Comparison of ENCODE assay signal across 3 cellular contexts in genomic region chr12:27904-28303, GRCh38. TPM values are rescaled to one million over a fixed set of nuclear protein-coding genes. Genes with fewer than 3 reads are reported as not detected.
"Had no signal": no experiment of that assay in that cellular context is flagged by ENCODE, and none has a peak within 500 bp of the region (broad histone marks: within the 10 kb centered on the region; RNA-seq: fewer than 3 reads in every experiment).

No MANE protein-coding gene starts in this region.

RNA-seq across cellular contexts. Expression of gene IQSEC3, which starts 38.7 kb away (rescaled TPM):
- total RNA-seq: activated B cell treated with CpG ODN at 0.5 μM for 24 hours; activated CD4-positive, alpha-beta T cell treated with anti-CD3 and anti-CD28 coated beads for 36 hours; activated CD4-positive, alpha-beta T cell treated with anti-CD3 and anti-CD28 coated beads, Interleukin-2, amount 10 ng/mL, durations not matched to agents 7 days and 5 days had no signal
